11 cellular contexts compared by ENCODE assay signal in the genomic region with DNA sequence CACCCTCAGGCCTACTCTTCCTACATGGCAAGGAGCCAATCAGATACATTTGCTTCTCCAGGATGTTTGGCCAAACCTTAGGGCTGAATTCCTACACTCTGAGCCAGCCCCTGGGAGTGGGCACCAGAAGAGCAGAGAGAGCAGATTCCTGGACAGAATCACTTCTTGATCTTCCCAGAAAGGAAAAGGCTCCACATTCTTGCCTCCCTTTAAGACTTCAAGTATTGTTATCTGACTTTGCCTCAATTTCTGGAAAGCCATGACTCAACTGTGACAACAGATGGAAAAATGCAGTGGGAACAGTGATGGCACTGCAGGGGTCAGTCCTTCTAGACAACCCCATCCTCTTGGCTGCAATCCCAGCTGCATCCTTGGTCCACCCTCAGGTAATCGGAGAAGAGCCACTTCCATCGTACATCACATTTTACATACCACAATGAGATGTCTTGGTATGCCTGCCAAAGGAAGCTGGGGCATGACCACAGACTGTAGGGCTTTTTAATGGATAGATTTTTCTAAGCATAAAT. TPM values are rescaled to one million over a fixed set of nuclear protein-coding genes. Genes with fewer than 3 reads are reported as not detected.
DNase-seq lines count a peak whose midpoint lies in the region; ATAC-seq and TF ChIP-seq lines count a peak whose summit lies in the region.
"Had no signal": no experiment of that assay in that cellular context is flagged by ENCODE, and none has a peak within 500 bp of the region (broad histone marks: within the 10 kb centered on the region; RNA-seq: fewer than 3 reads in every experiment).

No MANE protein-coding gene starts in this region.

- H3K9me3 Mint-ChIP-seq in HFFc6 (no peaks in the 10 kb centered on the region), progenitor cell of endocrine pancreas (ENCODE audit: low read depth) (peaks cover 11% of the 10 kb centered on the region)
- peaks cover 5% of the 10 kb centered on the region for H3K9me3 Mint-ChIP-seq in activated T-cell treated with anti-CD3 and anti-CD28 coated beads, Interleukin-2, amount 50 U/mL, for 24 hours

- H3K27ac ChIP-seq in 22Rv1, result peak overlapping the region; percentile 52

- no peak for ATAC-seq in GM18519 (IDR thresholded peaks at IDR 0.05; ENCODE audit: low FRiP score, unreplicated experiment)
- ATAC-seq: activated CD8-positive, alpha-beta T cell treated with anti-CD3 and anti-CD28 coated beads for 36 hours had no signal

- peak overlapping the region; percentile 63 for H3K27ac Mint-ChIP-seq in HFFc6
- H3K27ac Mint-ChIP-seq in progenitor cell of endocrine pancreas, result no peak overlapping the region
- no peak overlapping the region for H3K27ac Mint-ChIP-seq in activated T-cell treated with anti-CD3 and anti-CD28 coated beads, Interleukin-2, amount 50 U/mL, for 24 hours
- H3K27ac Mint-ChIP-seq: activated CD8-positive, alpha-beta T cell treated with anti-CD3 and anti-CD28 coated beads for 36 hours had no signal

- H3K4me3 Mint-ChIP-seq in HFFc6 (no peak overlapping the region), progenitor cell of endocrine pancreas (ENCODE audit: low read depth) (no peak overlapping the region)
- H3K4me3 Mint-ChIP-seq in activated T-cell treated with anti-CD3 and anti-CD28 coated beads, Interleukin-2, amount 50 U/mL, for 24 hours, result no peak overlapping the region
- H3K4me3 Mint-ChIP-seq: activated CD8-positive, alpha-beta T cell treated with anti-CD3 and anti-CD28 coated beads for 36 hours had no signal

- H3K36me3 Mint-ChIP-seq in HFFc6 (ENCODE audit: low read depth), result no peaks in the 10 kb centered on the region
- H3K36me3 Mint-ChIP-seq in progenitor cell of endocrine pancreas (ENCODE audit: insufficient read depth), result peaks cover 7% of the 10 kb centered on the region
- H3K36me3 Mint-ChIP-seq in activated T-cell treated with anti-CD3 and anti-CD28 coated beads, Interleukin-2, amount 50 U/mL, for 24 hours (ENCODE audit: low read depth), result no peaks in the 10 kb centered on the region

- DNase-seq in HFFc6 (peak; percentile 87), amniotic epithelial cell (ENCODE audit: low read depth) (peak; percentile 79), glomerular visceral epithelial cell (ENCODE audit: extremely low spot score) (peak; percentile 94), progenitor cell of endocrine pancreas (ENCODE audit: low spot score, unreplicated experiment) (no peak), NOMO-1 treated with dmso at 0.1 percent for 144 hours (lab: John Stamatoyannopoulos, UW; ENCODE audit: unreplicated experiment) (no peak)
- DNase-seq in activated T-cell treated with anti-CD3 and anti-CD28 coated beads, Interleukin-2, amount 50 U/mL, for 24 hours, result no peak
- DNase-seq: activated CD8-positive, alpha-beta T cell treated with anti-CD3 and anti-CD28 coated beads for 36 hours; NCI-H524 treated with DMSO at 0.1 percent for 48 hours; posterior cingulate gyrus had no signal

- H3K4me1 Mint-ChIP-seq in HFFc6 (ENCODE audit: low read depth) (peaks cover 28% of the 10 kb centered on the region), progenitor cell of endocrine pancreas (ENCODE audit: low read depth) (peaks cover 1% of the 10 kb centered on the region)
- H3K4me1 Mint-ChIP-seq in activated T-cell treated with anti-CD3 and anti-CD28 coated beads, Interleukin-2, amount 50 U/mL, for 24 hours (ENCODE audit: low read depth), result no peaks in the 10 kb centered on the region

- H3K27me3 Mint-ChIP-seq in HFFc6 (ENCODE audit: insufficient read depth) (peaks cover 2% of the 10 kb centered on the region), progenitor cell of endocrine pancreas (no peaks in the 10 kb centered on the region)
- H3K27me3 Mint-ChIP-seq in activated T-cell treated with anti-CD3 and anti-CD28 coated beads, Interleukin-2, amount 50 U/mL, for 24 hours, result peaks cover 45% of the 10 kb centered on the region

- no peak for TF ChIP-seq CTCF in 22Rv1 (IDR thresholded peaks at IDR 0.05)
- no peak for TF ChIP-seq CTCF in HFFc6 (IDR thresholded peaks at IDR 0.05)
- TF ChIP-seq CTCF in progenitor cell of endocrine pancreas (IDR thresholded peaks at IDR 0.05; ENCODE audit: unreplicated experiment), result no peak

RNA-seq across cellular contexts. Expression of a gene that starts 21.0 kb away (rescaled TPM):
- total RNA-seq in HFFc6 (2021; fragmentation: NEBNext Ultra II Directional; extraction: Animal tissue kit (Norgen Biotek cat#: 25700)), result under 1 TPM in 2 of 6 experiments, not detected in 4; 0.13 to 0.17 TPM
- 27.9 and 28.9 TPM in 2 replicates for total RNA-seq in progenitor cell of endocrine pancreas
- total RNA-seq: activated CD8-positive, alpha-beta T cell treated with anti-CD3 and anti-CD28 coated beads for 36 hours had no signal

Comparison
In these comparisons a context has a peak if more than half of its experiments do, and no peak if none do; other contexts are left out.
1. DNase-seq: peak in HFFc6 (single experiment), amniotic epithelial cell (single experiment) and glomerular visceral epithelial cell (single experiment); none in progenitor cell of endocrine pancreas (single experiment), activated T-cell treated with anti-CD3 and anti-CD28 coated beads, Interleukin-2, amount 50 U/mL, for 24 hours (single experiment) and NOMO-1 treated with dmso at 0.1 percent for 144 hours (single experiment).
2. RNA of a gene that starts 21.0 kb away (total RNA-seq): 27.9 to 28.9 TPM in progenitor cell of endocrine pancreas; 0.13 to 0.17 TPM in HFFc6; every median in the first group is over 10 times any median in the second.